In the genomic region with DNA sequence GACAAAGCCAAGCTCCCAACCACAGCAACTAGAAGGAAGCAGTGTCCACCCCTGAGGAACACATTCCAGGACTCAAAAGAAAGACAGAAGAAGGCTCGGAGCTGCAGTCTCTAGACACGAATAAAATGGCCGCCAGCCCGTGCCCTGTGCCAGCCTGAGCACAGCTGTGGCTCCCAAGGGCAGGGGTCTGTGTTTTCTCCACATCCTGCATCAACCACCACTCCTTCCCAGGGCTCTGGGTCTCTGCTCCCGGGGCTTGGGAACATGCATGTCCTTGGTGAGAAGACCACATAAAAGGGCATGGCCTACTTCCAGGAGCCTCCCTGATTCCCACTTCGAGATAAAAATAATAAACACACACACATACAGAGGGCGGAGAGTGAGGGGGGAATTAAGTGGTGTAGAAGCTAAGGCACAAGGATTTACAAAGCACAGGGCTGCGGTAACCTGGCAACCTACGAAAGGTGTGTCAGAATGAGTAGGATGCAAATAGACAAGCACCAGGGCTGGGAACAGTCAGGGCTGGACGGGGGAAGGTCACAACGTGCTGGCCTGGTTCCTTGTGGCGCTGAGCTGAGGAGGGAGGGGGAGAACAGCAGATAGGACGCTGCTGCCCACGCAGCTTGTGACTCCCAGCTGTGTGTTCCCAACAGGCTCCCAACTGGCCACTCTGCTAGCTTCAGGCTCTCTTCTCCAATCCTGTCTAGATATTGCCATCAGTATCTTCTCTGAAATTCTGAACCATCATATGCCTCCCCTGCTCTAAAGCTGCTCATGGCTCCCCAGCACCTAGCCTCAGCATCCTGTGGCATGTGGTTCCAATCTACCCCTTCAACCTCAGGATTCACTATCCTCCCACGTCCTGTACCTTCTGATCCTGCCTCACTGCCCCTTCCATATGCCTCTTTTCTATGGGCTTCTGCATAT, we compare ENCODE assay signal across 9 cellular contexts.
DNase-seq lines count a peak whose midpoint lies in the region; FAIRE-seq and TF ChIP-seq lines count a peak whose summit lies in the region.
"Had no signal": no experiment of that assay in that cellular context is flagged by ENCODE, and none has a peak within 500 bp of the region (broad histone marks: within the 10 kb centered on the region; RNA-seq: fewer than 3 reads in every experiment).

No MANE protein-coding gene starts in this region.

- H3K4me3 ChIP-seq in fibroblast of pulmonary artery (replicated peaks; ENCODE audit: low read depth, low read length) = no peak overlapping the region
- H3K4me3 ChIP-seq in uterus = no peak overlapping the region
- no peak overlapping the region for H3K4me3 ChIP-seq in small intestine (ENCODE audit: low read depth in 1 of 2, low read length in 2 of 2)

- H3K36me3 Mint-ChIP-seq in activated T-cell treated with anti-CD3 and anti-CD28 coated beads, Interleukin-2, amount 50 U/mL, for 24 hours (ENCODE audit: low read depth) = peaks cover 41% of the 10 kb centered on the region
- H3K36me3 Mint-ChIP-seq in nephron (ENCODE audit: low read depth) = no peaks in the 10 kb centered on the region

- WGBS in small intestine, 3 donors = 69 to 74% (median 73%) methylated on average over 15 of the region's 15 CpGs

- intact Hi-C loops in uterus (cut with DNase I; ENCODE audit: low total_unique reads) = no loop called here

- H3K27ac Mint-ChIP-seq in activated T-cell treated with anti-CD3 and anti-CD28 coated beads, Interleukin-2, amount 50 U/mL, for 24 hours = peak overlapping the region; percentile 70
- H3K27ac Mint-ChIP-seq in nephron = peak overlapping the region; percentile 5 to 80 (median 71)

- H3K36me3 ChIP-seq in uterus (no peaks in the 10 kb centered on the region), small intestine (ENCODE audit: control insufficient read depth in 2 of 2, insufficient read depth in 2 of 2, low read length in 2 of 2) (no peaks in the 10 kb centered on the region)

- H3K9me3 ChIP-seq in uterus (no peaks in the 10 kb centered on the region), small intestine (ENCODE audit: control insufficient read depth, low read depth) (no peaks in the 10 kb centered on the region)

- FAIRE-seq in small intestine (lab: Jason Lieb, UNC) = no peak

- peak overlapping the region; percentile 37 to 70 for H3K27ac ChIP-seq in uterus
- H3K27ac ChIP-seq in small intestine (ENCODE audit: low read depth in 1 of 2, low read length in 1 of 2) = peak overlapping the region in 1 of 2 donors; percentile 25

- H3K4me1 Mint-ChIP-seq in activated T-cell treated with anti-CD3 and anti-CD28 coated beads, Interleukin-2, amount 50 U/mL, for 24 hours (ENCODE audit: low read depth) = peaks cover 82% of the 10 kb centered on the region
- peaks cover 4% of the 10 kb centered on the region for H3K4me1 Mint-ChIP-seq in nephron

- H3K9me3 Mint-ChIP-seq in activated T-cell treated with anti-CD3 and anti-CD28 coated beads, Interleukin-2, amount 50 U/mL, for 24 hours = no peaks in the 10 kb centered on the region
- H3K9me3 Mint-ChIP-seq in nephron = no peaks in the 10 kb centered on the region

- H3K27me3 Mint-ChIP-seq in activated T-cell treated with anti-CD3 and anti-CD28 coated beads, Interleukin-2, amount 50 U/mL, for 24 hours = no peaks in the 10 kb centered on the region
- H3K27me3 Mint-ChIP-seq in nephron (ENCODE audit: low read depth) = no peaks in the 10 kb centered on the region

- H3K4me1 ChIP-seq in uterus (peaks cover 5 to 10% of the 10 kb centered on the region in 2 donors), small intestine (ENCODE audit: control insufficient read depth in 2 of 2, insufficient read depth in 1 of 2, low read depth in 1 of 2, low read length in 1 of 2) (peaks cover 0 to 4% of the 10 kb centered on the region in 2 donors)

- no peak overlapping the region for H3K4me3 Mint-ChIP-seq in activated T-cell treated with anti-CD3 and anti-CD28 coated beads, Interleukin-2, amount 50 U/mL, for 24 hours
- no peak overlapping the region for H3K4me3 Mint-ChIP-seq in nephron

- TF ChIP-seq CTCF in fibroblast of pulmonary artery (IDR thresholded peaks at IDR 0.05; ENCODE audit: low read length, missing control alignments) (no peak), nephron (IDR thresholded peaks at IDR 0.05; ENCODE audit: unreplicated experiment in 3 of 3) (no peak), uterus (IDR thresholded peaks at IDR 0.05) (no peak)

- H3K27me3 ChIP-seq in uterus (no peaks in the 10 kb centered on the region), small intestine (ENCODE audit: control insufficient read depth in 2 of 2, insufficient read depth in 2 of 2, low read length in 2 of 2) (no peaks in the 10 kb centered on the region)

- TF ChIP-seq POLR2A in uterus (IDR thresholded peaks at IDR 0.05) = no peak

- no peak for DNase-seq in activated T-cell treated with anti-CD3 and anti-CD28 coated beads, Interleukin-2, amount 50 U/mL, for 24 hours
- no peak for DNase-seq in activated T-cell treated with anti-CD3 and anti-CD28 coated beads for 4 hours
- peak; percentile 35 for DNase-seq in fibroblast of pulmonary artery (ENCODE audit: low read depth)
- peak; percentile 80 to 81 for DNase-seq in uterus
- DNase-seq in inferior parietal cortex (ENCODE audit: extremely low spot score) = no peak
- DNase-seq in small intestine = no peak
- DNase-seq in stimulated activated CD4-positive, alpha-beta T cell treated with anti-CD3 and anti-CD28 coated beads, Interleukin-4, amount 100 ng/mL, for 4 hours = no peak
- DNase-seq: SHP77 treated with DMSO at 0.1 percent for 48 hours had no signal

Comparison
In these comparisons a context has a peak if more than half of its experiments do, and no peak if none do; other contexts are left out.
1. DNase-seq: peak in fibroblast of pulmonary artery (single experiment) and uterus (2 of 2); none in activated T-cell treated with anti-CD3 and anti-CD28 coated beads, Interleukin-2, amount 50 U/mL, for 24 hours (single experiment), activated T-cell treated with anti-CD3 and anti-CD28 coated beads for 4 hours (single experiment), inferior parietal cortex (single experiment), small intestine (single experiment) and stimulated activated CD4-positive, alpha-beta T cell treated with anti-CD3 and anti-CD28 coated beads, Interleukin-4, amount 100 ng/mL, for 4 hours (0 of 2).